Comparison of ENCODE assay signal across 8 cellular contexts in the genomic region with DNA sequence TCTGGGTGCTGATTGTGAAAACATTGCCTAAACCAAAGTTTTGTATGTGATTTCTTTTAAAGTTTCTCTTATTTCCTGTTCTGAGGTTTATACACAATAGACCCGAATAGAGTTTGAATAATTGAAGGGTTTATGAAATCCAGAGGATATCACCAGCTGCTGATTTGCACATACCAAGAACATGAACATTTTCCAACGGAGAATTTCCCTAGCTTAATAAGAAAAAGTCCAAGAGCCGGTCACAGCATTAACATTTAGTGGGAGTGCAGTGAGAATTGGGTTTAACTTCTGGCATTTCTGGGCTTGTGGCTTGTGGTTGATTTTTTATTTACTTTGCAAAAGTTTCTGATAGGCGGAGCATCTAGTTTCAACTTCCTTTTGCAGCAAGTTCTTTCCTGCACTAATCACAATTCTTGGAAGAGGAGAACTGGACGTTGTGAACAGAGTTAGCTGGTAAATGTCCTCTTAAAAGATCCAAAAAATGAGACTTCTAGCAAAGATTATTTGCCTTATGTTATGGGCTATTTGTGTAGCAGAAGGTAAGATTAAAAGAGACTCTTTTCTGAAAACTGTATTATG. TPM values are rescaled to one million over a fixed set of nuclear protein-coding genes. Genes with fewer than 3 reads are reported as not detected.
A peak's percentile ranks its signal among the peaks of the same experiment; 100 is the strongest.
DNase-seq lines count a peak whose midpoint lies in the region; ATAC-seq, FAIRE-seq and TF ChIP-seq lines count a peak whose summit lies in the region.

A gene (plus strand): TSS at position 407 of the 579 bp plus-strand sequence. CDS start 75 bp downstream, at position 482.

- H3K4me1 Mint-ChIP-seq in T-cell = peaks cover 8 to 37% (median 22%) of the 10 kb centered on the region in 3 donors

- CTCF ChIA-PET in T-cell (lab: Charles Lee) = interaction anchor here in 1 of 2 donors (1.1 kb wide), 1 partner anchor 9 kb away, joined by 4 read pairs; no protein-coding TSS in a partner anchor

- H4K20me1 ChIP-seq in GM23248 (ENCODE audit: insufficient read depth) = no peaks in the 10 kb centered on the region

- no peaks in the 10 kb centered on the region for H3K27me3 ChIP-seq in GM23248 (replicated peaks; ENCODE audit: insufficient read depth)
- no peaks in the 10 kb centered on the region for H3K27me3 ChIP-seq in sigmoid colon

- no peaks in the 10 kb centered on the region for H3K36me3 Mint-ChIP-seq in T-cell

- peak within 1 kb of the TSS; percentile 93 for H3K4me2 ChIP-seq in GM23248 (ENCODE audit: unreplicated experiment)

- in situ Hi-C loops in GM23248 (cut with MboI) = loop anchor here (25.0 kb wide), 1 partner anchor 314 kb away; no protein-coding TSS in a partner anchor

- no peaks in the 10 kb centered on the region for H3K9me3 ChIP-seq in GM23248 (ENCODE audit: low read depth)
- no peaks in the 10 kb centered on the region for H3K9me3 ChIP-seq in sigmoid colon

- 1 to 2% methylated on average over 5 of the region's 5 CpGs for WGBS in GM23248 (ENCODE audit: low coverage in 1 of 2, low lambda C conversion rate in 2 of 2, missing lambda C conversion rate in 2 of 2), 2 experiments
- 15 to 28% methylated on average over 5 of the region's 5 CpGs for WGBS in sigmoid colon, 2 donors

- ATAC-seq in T-cell (replicated peaks in 1 of 4) (peak in 1 of 4 experiments; percentile 46), GM18868 (IDR thresholded peaks at IDR 0.05; ENCODE audit: unreplicated experiment) (no peak)

- no peak for TF ChIP-seq EP300 in sigmoid colon (IDR thresholded peaks at IDR 0.05)

- peaks cover 0 to 4% of the 10 kb centered on the region in 2 donors for H3K27me3 Mint-ChIP-seq in T-cell

- H3K27ac Mint-ChIP-seq in T-cell = peak within 1 kb of the TSS; percentile 64 to 69

- H3K36me3 ChIP-seq in GM23248 (ENCODE audit: low read depth) (no peaks in the 10 kb centered on the region), sigmoid colon (no peaks in the 10 kb centered on the region)

- H3K9ac ChIP-seq in GM23248 = peak within 1 kb of the TSS; percentile 67

- H3K4me3 ChIP-seq in GM23248 = peak within 1 kb of the TSS; percentile 75
- H3K4me3 ChIP-seq in fibroblast of villous mesenchyme (ENCODE audit: low read depth, low read length) = peak within 1 kb of the TSS; percentile 50
- H3K4me3 ChIP-seq in sigmoid colon = peak within 1 kb of the TSS in 3 of 4 donors; percentile 16 to 26 (median 19)

- peak in 1 of 2 donors; percentile 24 for TF ChIP-seq POLR2A in sigmoid colon (IDR thresholded peaks at IDR 0.05)

- DNase-seq in GM23248 (peak; percentile 85), T-cell (no peak), fibroblast of villous mesenchyme (ENCODE audit: low read depth) (peak; percentile 74), sigmoid colon (no peak), inferior parietal cortex (ENCODE audit: extremely low spot score) (no peak), globus pallidus (ENCODE audit: low spot score) (no peak), D721Med (ENCODE audit: insufficient read length, low spot score) (no peak)

- no peak for TF ChIP-seq CTCF in fibroblast of villous mesenchyme (IDR thresholded peaks at IDR 0.05; ENCODE audit: insufficient read depth, low read depth, low read length)
- TF ChIP-seq CTCF in sigmoid colon (IDR thresholded peaks at IDR 0.05) = no peak
- no peak for TF ChIP-seq CTCF in D721Med (IDR thresholded peaks at IDR 0.05; ENCODE audit: insufficient read depth, missing control alignments)

- H3K27ac ChIP-seq in GM23248 = peak within 1 kb of the TSS; percentile 47
- peak within 1 kb of the TSS in 3 of 4 donors; percentile 6 to 54 (median 15) for H3K27ac ChIP-seq in sigmoid colon

- peak within 1 kb of the TSS; percentile 81 for H2AFZ ChIP-seq in GM23248

- H3K9me2 ChIP-seq in GM23248 (ENCODE audit: insufficient read depth) = no peaks in the 10 kb centered on the region

- FAIRE-seq in D721Med (lab: Jason Lieb, UNC) = no peak

- H3K4me1 ChIP-seq in GM23248 (ENCODE audit: insufficient read depth) = peaks cover 19% of the 10 kb centered on the region
- no peaks in the 10 kb centered on the region for H3K4me1 ChIP-seq in sigmoid colon

- peak within 1 kb of the TSS; percentile 10 to 74 (median 68) for H3K4me3 Mint-ChIP-seq in T-cell

- H3K9me3 Mint-ChIP-seq in T-cell = no peaks in the 10 kb centered on the region

- POLR2A ChIA-PET in T-cell (lab: Charles Lee) = no interaction called here

- intact Hi-C loops in sigmoid colon (cut with DNase I) = no loop called here

- 0 out of 2 replicates have a peak, but pooled peaks cover 10% of the 10 kb centered on the region for H3F3A ChIP-seq in GM23248 (ENCODE audit: insufficient read depth)

- H3K79me2 ChIP-seq in GM23248 (ENCODE audit: insufficient read depth) = peaks cover 10% of the 10 kb centered on the region; the same call in 1 of the 2 replicates

RNA-seq across cellular contexts. Expression of the gene that starts here (rescaled TPM):
- total RNA-seq in GM23248 (2014; rRNA removed; shearing (Covaris generic)) = 22.7 and 27.3 TPM in 2 replicates
- polyA plus RNA-seq in GM23248 (2016; fragmentation: Nextera tagmentation; extraction: Ambion mirVana) (16.5 and 19.3 TPM in 2 replicates), sigmoid colon (10 to 100 TPM in 2 of 3 donors, 1 to 10 TPM in 1; 5.3 to 31.6 (median 13.8) TPM)
- total RNA-seq in T-cell (10 to 100 TPM in 1 of 5 donors, 1 to 10 TPM in 4; 2.0 to 11.8 (median 6.0) TPM), fibroblast of villous mesenchyme (28.3 and 99.3 TPM in 2 replicates), sigmoid colon (10 to 100 TPM; 18.7 to 40.2 (median 34.5) TPM)

Comparison
In these comparisons a context has a peak if more than half of its experiments do, and no peak if none do; other contexts are left out.
1. DNase-seq: peak in GM23248 (single experiment) and fibroblast of villous mesenchyme (single experiment); none in T-cell (0 of 34), sigmoid colon (single experiment), inferior parietal cortex (single experiment), globus pallidus (single experiment) and D721Med (single experiment).
2. H3K4me3 ChIP-seq: peak in every context shown above with its lines; median percentile 75 in GM23248; 50 in fibroblast of villous mesenchyme; 19 in sigmoid colon.